ENCODE assay signal across 27 cellular contexts in the genomic region with DNA sequence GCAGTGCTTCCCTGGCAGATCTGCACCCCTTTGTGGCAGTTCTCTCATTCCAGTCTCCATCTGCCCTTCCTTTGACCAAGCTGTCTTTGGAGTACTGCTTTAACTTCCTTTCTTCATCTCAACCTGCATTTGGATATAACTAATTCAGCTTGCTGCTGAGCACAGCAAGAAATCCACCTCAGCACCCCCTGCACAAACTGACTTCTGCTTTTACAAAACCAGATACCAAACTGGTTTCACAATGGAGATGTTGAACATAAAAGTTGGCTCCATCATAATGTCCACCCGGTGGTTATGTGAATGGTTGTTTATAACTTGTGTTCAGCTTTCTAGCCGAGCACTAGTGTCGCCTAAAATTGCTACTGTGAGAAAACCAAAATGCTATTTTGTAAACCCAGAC.
"Had no signal": no experiment of that assay in that cellular context is flagged by ENCODE, and none has a peak within 500 bp of the region (broad histone marks: within the 10 kb centered on the region; RNA-seq: fewer than 3 reads in every experiment).

No MANE protein-coding gene starts in this region.

- DNase-seq: activated CD8-positive, alpha-beta memory T cell treated with anti-CD3 and anti-CD28 coated beads, Interleukin-2, amount 50 U/mL, for 4 hours; activated naive CD4-positive, alpha-beta T cell; activated naive CD8-positive, alpha-beta T cell treated with anti-CD3 and anti-CD28 coated beads for 36 hours; activated T-cell treated with anti-CD3 and anti-CD28 coated beads, Interleukin-2, amount 50 U/mL, for 24 hours; effector memory CD4-positive, alpha-beta T cell; heart left ventricle; islet precursor cell; left lung; naive thymus-derived CD4-positive, alpha-beta T cell; small intestine; stimulated activated CD4-positive, alpha-beta T cell treated with anti-CD3 and anti-CD28 coated beads, Interleukin-2, amount 100 ng/mL, for 48 hours; stimulated activated CD8-positive, alpha-beta memory T cell treated with anti-CD3 and anti-CD28 coated beads, Interleukin-4, amount 100 ng/mL, for 48 hours; stimulated activated naive B cell treated with anti-CD40 and anti-IgM and Interleukin-4, amounts not matched to agents 10 μg/mL and 1 μg/mL and 100 μg/mL, for 72 hours; T-helper 9 cell; transverse colon had no signal

- H3K4me3 Mint-ChIP-seq: activated naive CD8-positive, alpha-beta T cell treated with anti-CD3 and anti-CD28 coated beads for 36 hours; activated T-cell treated with anti-CD3 and anti-CD28 coated beads, Interleukin-2, amount 50 U/mL, for 24 hours; activated T-helper 17 cell treated with anti-CD3 and anti-CD28 coated beads, Interleukin-2, amount 50 U/mL, for 72 hours; central memory CD8-positive, alpha-beta T cell; naive thymus-derived CD4-positive, alpha-beta T cell; neural crest cell; stimulated activated naive B cell treated with anti-CD40 and anti-IgM and Interleukin-4, amounts not matched to agents 10 μg/mL and 1 μg/mL and 100 μg/mL, for 72 hours; WTC11 had no signal

- H3K27ac Mint-ChIP-seq: activated naive CD8-positive, alpha-beta T cell treated with anti-CD3 and anti-CD28 coated beads for 36 hours; activated T-cell treated with anti-CD3 and anti-CD28 coated beads, Interleukin-2, amount 50 U/mL, for 24 hours; activated T-helper 17 cell treated with anti-CD3 and anti-CD28 coated beads, Interleukin-2, amount 50 U/mL, for 72 hours; naive thymus-derived CD4-positive, alpha-beta T cell; stimulated activated naive B cell treated with anti-CD40 and anti-IgM and Interleukin-4, amounts not matched to agents 10 μg/mL and 1 μg/mL and 100 μg/mL, for 72 hours; WTC11 had no signal

- H3K27me3 Mint-ChIP-seq: activated T-cell treated with anti-CD3 and anti-CD28 coated beads, Interleukin-2, amount 50 U/mL, for 24 hours; central memory CD8-positive, alpha-beta T cell; naive thymus-derived CD4-positive, alpha-beta T cell; stimulated activated naive B cell treated with anti-CD40 and anti-IgM and Interleukin-4, amounts not matched to agents 10 μg/mL and 1 μg/mL and 100 μg/mL, for 72 hours had no signal

- H3K4me3 ChIP-seq: breast epithelium, gastroesophageal sphincter, heart left ventricle, left lung, lung, transverse colon had no signal

- H3K9me3 Mint-ChIP-seq: activated naive CD8-positive, alpha-beta T cell treated with anti-CD3 and anti-CD28 coated beads for 36 hours; central memory CD8-positive, alpha-beta T cell; neural crest cell; stimulated activated naive B cell treated with anti-CD40 and anti-IgM and Interleukin-4, amounts not matched to agents 10 μg/mL and 1 μg/mL and 100 μg/mL, for 72 hours had no signal

- H3K9me3 ChIP-seq: breast epithelium, gastroesophageal sphincter, heart left ventricle, left lung, transverse colon had no signal

- H3K4me1 ChIP-seq: breast epithelium, gastroesophageal sphincter, heart left ventricle, left lung, transverse colon had no signal

- H3K27ac ChIP-seq: breast epithelium, gastroesophageal sphincter, heart left ventricle, left lung, transverse colon had no signal

- H3K4me1 Mint-ChIP-seq: activated naive CD8-positive, alpha-beta T cell treated with anti-CD3 and anti-CD28 coated beads for 36 hours; activated T-helper 17 cell treated with anti-CD3 and anti-CD28 coated beads, Interleukin-2, amount 50 U/mL, for 72 hours; central memory CD8-positive, alpha-beta T cell; naive thymus-derived CD4-positive, alpha-beta T cell; neural crest cell; stimulated activated naive B cell treated with anti-CD40 and anti-IgM and Interleukin-4, amounts not matched to agents 10 μg/mL and 1 μg/mL and 100 μg/mL, for 72 hours had no signal

- H3K36me3 ChIP-seq: breast epithelium, gastroesophageal sphincter, heart left ventricle, left lung, transverse colon had no signal

- ATAC-seq: activated T-helper 17 cell treated with anti-CD3 and anti-CD28 coated beads, Interleukin-2, amount 50 U/mL, for 72 hours; esophagus mucosa; gastroesophageal sphincter; heart left ventricle; left lung; naive thymus-derived CD4-positive, alpha-beta T cell; sciatic nerve; stimulated activated naive B cell treated with anti-CD40 and anti-IgM and Interleukin-4, amounts not matched to agents 10 μg/mL and 1 μg/mL and 100 μg/mL, for 72 hours; WTC11 had no signal

- H3K27me3 ChIP-seq: breast epithelium, gastroesophageal sphincter, left lung, transverse colon had no signal

- H3K36me3 Mint-ChIP-seq: activated naive CD8-positive, alpha-beta T cell treated with anti-CD3 and anti-CD28 coated beads for 36 hours; naive thymus-derived CD4-positive, alpha-beta T cell; stimulated activated naive B cell treated with anti-CD40 and anti-IgM and Interleukin-4, amounts not matched to agents 10 μg/mL and 1 μg/mL and 100 μg/mL, for 72 hours; WTC11 had no signal

- FAIRE-seq: colon, endothelial cell of umbilical vein, small intestine, urothelium cell line had no signal
